ENCODE assay signal across 13 cellular contexts in genomic region chr15:36953346-36953745, GRCh38.
DNase-seq lines count a peak whose midpoint lies in the region; ATAC-seq and TF ChIP-seq lines count a peak whose summit lies in the region.
"Had no signal": no experiment of that assay in that cellular context is flagged by ENCODE, and none has a peak within 500 bp of the region (broad histone marks: within the 10 kb centered on the region; RNA-seq: fewer than 3 reads in every experiment).

No MANE protein-coding gene starts in this region.

- in situ Hi-C loops in astrocyte of the spinal cord (cut with HindIII; ENCODE audit: low sequenced_read_pairs): no loop called here

- TF ChIP-seq CTCF in HEK293 (tag by site-specific recombination; IDR thresholded peaks at IDR 0.05) (no peak), astrocyte of the spinal cord (IDR thresholded peaks at IDR 0.05; ENCODE audit: low read depth, low read length) (no peak), fibroblast of mammary gland (conservative IDR thresholded peaks at IDR 0.05; ENCODE audit: control insufficient read depth, insufficient read depth, low read depth, low read length) (no peak)

- H3K9me3 ChIP-seq in HEK293 (ENCODE audit: control insufficient read depth, insufficient read depth, low read depth, low read length): no peaks in the 10 kb centered on the region

- POLR2A ChIA-PET in HEK293 (lab: Yijun Ruan, JAX): no interaction called here

- no peaks in the 10 kb centered on the region for H3K36me3 ChIP-seq in HEK293 (ENCODE audit: control insufficient read depth in 2 of 2, insufficient read depth in 1 of 2, low read length in 2 of 2)

- no peak overlapping the region for H3K27ac ChIP-seq in HEK293 (ENCODE audit: extremely low read depth, low read depth, low read length)

- CTCF ChIA-PET in HEK293 (lab: Yijun Ruan, JAX): no interaction called here

- DNase-seq in astrocyte of the spinal cord (ENCODE audit: low read depth, low spot score) (peak; percentile 50), fibroblast of mammary gland (ENCODE audit: low read depth) (peak; percentile 28), iPS-NIHi11 (ENCODE audit: low spot score) (no peak), hypothalamus (lab: John Stamatoyannopoulos, UW) (no peak), NCI-H1417 treated with DMSO at 0.1 percent for 48 hours (lab: John Stamatoyannopoulos, UW) (no peak)
- DNase-seq: C1 segment of cervical spinal cord; CD4-positive, alpha-beta memory T cell; DMS79; EL; H9 had no signal

- ATAC-seq in HG03045 (IDR thresholded peaks at IDR 0.05; ENCODE audit: unreplicated experiment): no peak
- ATAC-seq: GM23338 had no signal

- H3K4me3 ChIP-seq in HEK293 (ENCODE audit: low read depth, low read length): no peak overlapping the region
- no peak overlapping the region for H3K4me3 ChIP-seq in astrocyte of the spinal cord (ENCODE audit: low read depth, low read length)
- no peak overlapping the region for H3K4me3 ChIP-seq in fibroblast of mammary gland (ENCODE audit: control insufficient read depth, low read depth, low read length)
- H3K4me3 ChIP-seq: GM23338 had no signal

- peaks cover 33% of the 10 kb centered on the region for H3K4me1 ChIP-seq in HEK293 (ENCODE audit: control insufficient read depth, insufficient read depth, low read length)

TF ChIP-seq in HEK293, 187 proteins besides CTCF, POLR2A, EP300 and RAD21 (continues in another document):
- no peak for TF ChIP-seq HOXC10 (CRISPR knock-in tag; IDR thresholded peaks at IDR 0.05)
- TF ChIP-seq ZNF112 (tag by site-specific recombination; IDR thresholded peaks at IDR 0.05): no peak
- no peak for TF ChIP-seq KLF8 (tag by site-specific recombination; IDR thresholded peaks at IDR 0.05)
- no peak for TF ChIP-seq ZNF501 (tag by site-specific recombination; IDR thresholded peaks at IDR 0.05)
- TF ChIP-seq ZNF704 (tag by site-specific recombination; IDR thresholded peaks at IDR 0.05): no peak
- TF ChIP-seq ZNF366 (tag by site-specific recombination; conservative IDR thresholded peaks at IDR 0.05): peak; percentile 31; the same call in 1 of the 2 replicates
- TF ChIP-seq HOXD13 (CRISPR knock-in tag; IDR thresholded peaks at IDR 0.05; ENCODE audit: borderline replicate concordance): no peak
- TF ChIP-seq ZNF133 (tag by site-specific recombination; IDR thresholded peaks at IDR 0.05): no peak
- TF ChIP-seq ZNF302 (tag by site-specific recombination; IDR thresholded peaks at IDR 0.05; ENCODE audit: low read depth): no peak
- TF ChIP-seq, protein P1, sequence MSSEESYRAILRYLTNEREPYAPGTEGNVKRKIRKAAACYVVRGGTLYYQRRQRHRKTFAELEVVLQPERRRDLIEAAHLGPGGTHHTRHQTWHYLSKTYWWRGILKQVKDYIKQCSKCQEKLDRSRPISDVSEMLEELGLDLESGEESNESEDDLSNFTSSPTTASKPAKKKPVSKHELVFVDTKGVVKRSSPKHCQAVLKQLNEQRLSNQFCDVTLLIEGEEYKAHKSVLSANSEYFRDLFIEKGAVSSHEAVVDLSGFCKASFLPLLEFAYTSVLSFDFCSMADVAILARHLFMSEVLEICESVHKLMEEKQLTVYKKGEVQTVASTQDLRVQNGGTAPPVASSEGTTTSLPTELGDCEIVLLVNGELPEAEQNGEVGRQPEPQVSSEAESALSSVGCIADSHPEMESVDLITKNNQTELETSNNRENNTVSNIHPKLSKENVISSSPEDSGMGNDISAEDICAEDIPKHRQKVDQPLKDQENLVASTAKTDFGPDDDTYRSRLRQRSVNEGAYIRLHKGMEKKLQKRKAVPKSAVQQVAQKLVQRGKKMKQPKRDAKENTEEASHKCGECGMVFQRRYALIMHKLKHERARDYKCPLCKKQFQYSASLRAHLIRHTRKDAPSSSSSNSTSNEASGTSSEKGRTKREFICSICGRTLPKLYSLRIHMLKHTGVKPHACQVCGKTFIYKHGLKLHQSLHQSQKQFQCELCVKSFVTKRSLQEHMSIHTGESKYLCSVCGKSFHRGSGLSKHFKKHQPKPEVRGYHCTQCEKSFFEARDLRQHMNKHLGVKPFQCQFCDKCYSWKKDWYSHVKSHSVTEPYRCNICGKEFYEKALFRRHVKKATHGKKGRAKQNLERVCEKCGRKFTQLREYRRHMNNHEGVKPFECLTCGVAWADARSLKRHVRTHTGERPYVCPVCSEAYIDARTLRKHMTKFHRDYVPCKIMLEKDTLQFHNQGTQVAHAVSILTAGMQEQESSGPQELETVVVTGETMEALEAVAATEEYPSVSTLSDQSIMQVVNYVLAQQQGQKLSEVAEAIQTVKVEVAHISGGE (tag by site-specific recombination; conservative IDR thresholded peaks at IDR 0.05; ENCODE audit: low read depth): no peak
- TF ChIP-seq SP3 (tag by site-specific recombination; IDR thresholded peaks at IDR 0.05): no peak
- TF ChIP-seq ZNF747 (tag by site-specific recombination; IDR thresholded peaks at IDR 0.05): no peak
- no peak for TF ChIP-seq SETDB1 (IDR thresholded peaks at IDR 0.05; ENCODE audit: insufficient read length, low read length)
- no peak for TF ChIP-seq ZNF624 (tag by site-specific recombination; IDR thresholded peaks at IDR 0.05)
- no peak for TF ChIP-seq KLF10 (tag by site-specific recombination; IDR thresholded peaks at IDR 0.05)
- no peak for TF ChIP-seq BCL6B (tag by site-specific recombination; IDR thresholded peaks at IDR 0.05)
- no peak for TF ChIP-seq ZBTB48 (tag by site-specific recombination; IDR thresholded peaks at IDR 0.05)
- no peak for TF ChIP-seq ZNF843 (tag by site-specific recombination; IDR thresholded peaks at IDR 0.05)
- no peak for TF ChIP-seq ZNF391 (tag by site-specific recombination; IDR thresholded peaks at IDR 0.05; ENCODE audit: borderline replicate concordance, low read depth)
- TF ChIP-seq, protein P2, sequence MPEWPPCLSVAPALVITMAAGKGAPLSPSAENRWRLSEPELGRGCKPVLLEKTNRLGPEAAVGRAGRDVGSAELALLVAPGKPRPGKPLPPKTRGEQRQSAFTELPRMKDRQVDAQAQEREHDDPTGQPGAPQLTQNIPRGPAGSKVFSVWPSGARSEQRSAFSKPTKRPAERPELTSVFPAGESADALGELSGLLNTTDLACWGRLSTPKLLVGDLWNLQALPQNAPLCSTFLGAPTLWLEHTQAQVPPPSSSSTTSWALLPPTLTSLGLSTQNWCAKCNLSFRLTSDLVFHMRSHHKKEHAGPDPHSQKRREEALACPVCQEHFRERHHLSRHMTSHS (tag by site-specific recombination; IDR thresholded peaks at IDR 0.05): no peak
- no peak for TF ChIP-seq ZNF530 (tag by site-specific recombination; IDR thresholded peaks at IDR 0.05; ENCODE audit: low read depth)
- no peak for TF ChIP-seq GFI1B (tag by site-specific recombination; IDR thresholded peaks at IDR 0.05)
- TF ChIP-seq ZNF221 (tag by site-specific recombination; IDR thresholded peaks at IDR 0.05; ENCODE audit: borderline replicate concordance): no peak
- TF ChIP-seq ZBTB17 (tag by site-specific recombination; IDR thresholded peaks at IDR 0.05): no peak
- no peak for TF ChIP-seq ZNF571 (tag by site-specific recombination; IDR thresholded peaks at IDR 0.05)
- TF ChIP-seq ZNF510 (tag by site-specific recombination; IDR thresholded peaks at IDR 0.05; ENCODE audit: insufficient replicate concordance): no peak
- no peak for TF ChIP-seq ZNF10 (tag by site-specific recombination; IDR thresholded peaks at IDR 0.05)
- peak; percentile 65 for TF ChIP-seq ZNF629 (tag by site-specific recombination; IDR thresholded peaks at IDR 0.05)

Comparison
In these comparisons a context has a peak if more than half of its experiments do, and no peak if none do; other contexts are left out.
1. DNase-seq: peak in astrocyte of the spinal cord (single experiment) and fibroblast of mammary gland (single experiment); none in iPS-NIHi11 (single experiment), hypothalamus (0 of 51) and NCI-H1417 treated with DMSO at 0.1 percent for 48 hours (single experiment).